Comparison of ENCODE assay signal across 8 cellular contexts in the genomic region with DNA sequence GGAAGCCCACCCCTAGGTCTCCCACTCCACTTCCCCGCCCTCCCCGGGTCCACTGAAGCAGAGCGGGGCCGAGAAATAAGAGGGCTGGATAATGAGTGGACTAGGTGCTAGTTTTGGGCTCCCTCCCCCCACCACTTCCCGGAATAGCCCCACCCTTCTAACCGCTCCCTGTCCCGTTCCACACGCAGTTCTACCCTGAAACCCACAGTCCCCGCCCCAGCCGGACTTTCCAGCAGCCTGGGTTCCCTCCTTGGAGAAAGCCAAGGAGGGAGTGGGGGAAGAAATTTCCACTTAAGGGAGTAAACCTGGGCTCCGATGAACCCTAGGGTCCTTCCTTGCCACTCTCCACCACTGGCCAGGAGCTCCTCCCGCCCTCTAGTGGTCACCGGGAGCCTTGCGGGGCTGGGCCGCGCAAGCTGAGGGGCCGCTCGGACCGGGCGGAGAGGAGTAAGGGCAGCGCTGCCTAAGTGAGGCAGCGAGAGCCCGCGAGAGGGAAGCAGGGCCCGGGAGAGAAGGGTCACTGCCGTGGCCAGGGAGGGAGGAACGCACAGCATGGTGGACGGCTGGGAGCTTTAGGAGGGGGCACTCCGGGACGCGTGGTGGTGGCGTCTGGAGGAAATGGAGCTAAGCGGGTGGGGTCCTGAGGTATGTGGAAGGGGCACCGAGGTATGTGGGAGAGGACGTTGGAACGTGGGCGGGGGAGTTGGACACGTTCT. TPM values are rescaled to one million over a fixed set of nuclear protein-coding genes. Genes with fewer than 3 reads are reported as not detected.
DNase-seq lines count a peak whose midpoint lies in the region; ATAC-seq and TF ChIP-seq lines count a peak whose summit lies in the region.

No MANE protein-coding gene starts in this region.

- DNase-seq in CD14-positive monocyte (ENCODE audit: low spot score) (peak; percentile 78), HT-29 (ENCODE audit: low spot score) (peak; percentile 90), NOMO-1 treated with DMSO at 0.1 percent for 48 hours (lab: John Stamatoyannopoulos, UW; ENCODE audit: unreplicated experiment) (peak; percentile 80), endodermal cell (peak; percentile 99)
- peak; percentile 86 for DNase-seq in activated CD8-positive, alpha-beta memory T cell treated with anti-CD3 and anti-CD28 coated beads, Interleukin-2, amount 10 ng/mL, durations not matched to agents 7 days and 5 days
- DNase-seq in stimulated activated CD8-positive, alpha-beta memory T cell treated with anti-CD3 and anti-CD28 coated beads, Interleukin-2, amount 100 ng/mL, for 48 hours (ENCODE audit: low read depth in 2 of 2), result peak; percentile 78 to 79

- H3K9me3 ChIP-seq in endodermal cell (ENCODE audit: control insufficient read depth, low read length), result no peaks in the 10 kb centered on the region
- H3K9me3 ChIP-seq in mesodermal cell (ENCODE audit: control insufficient read depth, low read length), result no peaks in the 10 kb centered on the region

- CTCF ChIA-PET in activated CD8-positive, alpha-beta memory T cell treated with anti-CD3 and anti-CD28 coated beads, Interleukin-2, amount 10 ng/mL, durations not matched to agents 7 days and 5 days (lab: Charles Lee), result interaction anchor here (1.0 to 6.5 kb wide), 23 partner anchors 8 to 633 kb away, joined by 3 to 117 read pairs (median 7); a partner anchor contains a TSS

- H3K4me3 Mint-ChIP-seq in CD14-positive monocyte (peak overlapping the region; percentile 81 to 93), endodermal cell (peak overlapping the region; percentile 87)
- peak overlapping the region; percentile 73 for H3K4me3 Mint-ChIP-seq in activated CD8-positive, alpha-beta memory T cell treated with anti-CD3 and anti-CD28 coated beads, Interleukin-2, amount 10 ng/mL, durations not matched to agents 7 days and 5 days

- H3K27ac Mint-ChIP-seq in CD14-positive monocyte (peak overlapping the region in 6 of 7 donors; percentile 56 to 90 (median 70)), endodermal cell (peak overlapping the region; percentile 95)
- peak overlapping the region; percentile 92 for H3K27ac Mint-ChIP-seq in activated CD8-positive, alpha-beta memory T cell treated with anti-CD3 and anti-CD28 coated beads, Interleukin-2, amount 10 ng/mL, durations not matched to agents 7 days and 5 days

- ATAC-seq in GM19351 (IDR thresholded peaks at IDR 0.05; ENCODE audit: unreplicated experiment), result peak; percentile 55
- ATAC-seq in activated CD8-positive, alpha-beta memory T cell treated with anti-CD3 and anti-CD28 coated beads, Interleukin-2, amount 10 ng/mL, durations not matched to agents 7 days and 5 days, result peak; percentile 66

- H3K36me3 ChIP-seq in endodermal cell (ENCODE audit: control insufficient read depth, insufficient read depth, low read length) (peaks cover 14% of the 10 kb centered on the region), mesodermal cell (ENCODE audit: control insufficient read depth, insufficient read depth, low read length) (peaks cover 23% of the 10 kb centered on the region)

- H3K4me3 ChIP-seq in endodermal cell (ENCODE audit: low read length) (peak overlapping the region; percentile 79), mesodermal cell (ENCODE audit: extremely low read depth, insufficient read depth, low read length, poor library complexity, severe bottlenecking) (peak overlapping the region; percentile 51)

- H3K4me1 Mint-ChIP-seq in CD14-positive monocyte (peaks cover 27% of the 10 kb centered on the region), endodermal cell (peaks cover 21% of the 10 kb centered on the region)
- peaks cover 29% of the 10 kb centered on the region for H3K4me1 Mint-ChIP-seq in activated CD8-positive, alpha-beta memory T cell treated with anti-CD3 and anti-CD28 coated beads, Interleukin-2, amount 10 ng/mL, durations not matched to agents 7 days and 5 days

- H3K9me3 Mint-ChIP-seq in CD14-positive monocyte (peaks cover 0 to 7% (median 3%) of the 10 kb centered on the region in 7 donors), endodermal cell (no peaks in the 10 kb centered on the region)
- no peaks in the 10 kb centered on the region for H3K9me3 Mint-ChIP-seq in activated CD8-positive, alpha-beta memory T cell treated with anti-CD3 and anti-CD28 coated beads, Interleukin-2, amount 10 ng/mL, durations not matched to agents 7 days and 5 days (ENCODE audit: low read depth)

- H3K27me3 Mint-ChIP-seq in CD14-positive monocyte (ENCODE audit: low read depth in 3 of 3) (peaks cover 22 to 29% (median 23%) of the 10 kb centered on the region in 3 donors), endodermal cell (ENCODE audit: insufficient read depth) (peaks cover 5% of the 10 kb centered on the region)
- no peaks in the 10 kb centered on the region for H3K27me3 Mint-ChIP-seq in activated CD8-positive, alpha-beta memory T cell treated with anti-CD3 and anti-CD28 coated beads, Interleukin-2, amount 10 ng/mL, durations not matched to agents 7 days and 5 days

- WGBS in endodermal cell (ENCODE audit: insufficient coverage in 1 of 2, insufficient read length in 1 of 2), 2 experiments, result 1 to 2% methylated on average over 19 to 36 of the region's 38 CpGs
- WGBS in mesodermal cell (ENCODE audit: insufficient coverage in 2 of 2), 2 experiments, result 0 to 1% methylated on average over 23 to 29 of the region's 38 CpGs

- H3K27ac ChIP-seq in endodermal cell (ENCODE audit: low read depth, low read length) (peak overlapping the region; percentile 93), mesodermal cell (ENCODE audit: low read depth, low read length, severe bottlenecking) (peak overlapping the region; percentile 95)

- no peaks in the 10 kb centered on the region for H3K27me3 ChIP-seq in endodermal cell (ENCODE audit: control insufficient read depth, insufficient read depth, low read length, poor library complexity, severe bottlenecking)

- TF ChIP-seq CTCF in CD14-positive monocyte (IDR thresholded peaks at IDR 0.05) (peak; percentile 98), endodermal cell (conservative IDR thresholded peaks at IDR 0.05) (peak; percentile 99)

- H3K36me3 Mint-ChIP-seq in CD14-positive monocyte (peaks cover 11 to 18% of the 10 kb centered on the region in 2 donors), endodermal cell (ENCODE audit: low read depth) (peaks cover 20% of the 10 kb centered on the region)
- H3K36me3 Mint-ChIP-seq in activated CD8-positive, alpha-beta memory T cell treated with anti-CD3 and anti-CD28 coated beads, Interleukin-2, amount 10 ng/mL, durations not matched to agents 7 days and 5 days, result no peaks in the 10 kb centered on the region

- intact Hi-C loops in CD14-positive monocyte (cut with micrococcal nuclease), result no loop called here

- H3K4me1 ChIP-seq in endodermal cell (ENCODE audit: control insufficient read depth, insufficient read depth, low read length) (no peaks in the 10 kb centered on the region), mesodermal cell (ENCODE audit: control insufficient read depth, insufficient read depth, low read length, poor library complexity, severe bottlenecking) (peaks cover 22% of the 10 kb centered on the region)

- peak overlapping the region; percentile 36 for H3K9ac ChIP-seq in endodermal cell (ENCODE audit: extremely low read depth, low read length, poor library complexity, severe bottlenecking)

RNA-seq across cellular contexts. Expression of a gene that starts 14.3 kb away (rescaled TPM):
- 1 to 10 TPM; 3.2 to 5.3 TPM for polyA plus RNA-seq in CD14-positive monocyte
- total RNA-seq in HT-29 (2014; rRNA removed; shearing (Covaris generic)), result 4.2 and 7.6 TPM in 2 replicates
- total RNA-seq in activated CD8-positive, alpha-beta memory T cell treated with anti-CD3 and anti-CD28 coated beads, Interleukin-2, amount 10 ng/mL, durations not matched to agents 7 days and 5 days, result 10 to 100 TPM; 14.3 to 23.5 TPM
- total RNA-seq in endodermal cell, result 10 to 100 TPM; 17.6 to 27.9 TPM
- polyA plus RNA-seq in endodermal cell (2013, experiment 1 of 2), result 80.6 TPM
- polyA plus RNA-seq in endodermal cell (2013, experiment 2 of 2), result 67.8 TPM
- 67.3 TPM for polyA plus RNA-seq in mesodermal cell (2013, experiment 1 of 2)
- 66.0 TPM for polyA plus RNA-seq in mesodermal cell (2013, experiment 2 of 2)

RNA-seq across cellular contexts. Expression of a gene that starts 15.1 kb away (rescaled TPM):
- polyA plus RNA-seq in CD14-positive monocyte, result 100 to 1,000 TPM in 1 of 2 donors, 10 to 100 TPM in 1; 86.0 to 101 TPM
- 72.2 and 86.8 TPM in 2 replicates for total RNA-seq in HT-29 (2014; rRNA removed; shearing (Covaris generic))
- total RNA-seq in activated CD8-positive, alpha-beta memory T cell treated with anti-CD3 and anti-CD28 coated beads, Interleukin-2, amount 10 ng/mL, durations not matched to agents 7 days and 5 days, result 10 to 100 TPM; 39.0 to 48.6 TPM
- 10 to 100 TPM; 47.3 to 63.2 TPM for total RNA-seq in endodermal cell
- 43.6 TPM for polyA plus RNA-seq in endodermal cell (2013, experiment 1 of 2)
- 43.3 TPM for polyA plus RNA-seq in endodermal cell (2013, experiment 2 of 2)
- polyA plus RNA-seq in mesodermal cell (2013, experiment 1 of 2), result 56.6 TPM
- polyA plus RNA-seq in mesodermal cell (2013, experiment 2 of 2), result 41.7 TPM

RNA-seq across cellular contexts. Expression of a gene that starts 19.8 kb away (rescaled TPM):
- polyA plus RNA-seq in CD14-positive monocyte, result not detected
- not detected in 2 replicates for total RNA-seq in HT-29 (2014; rRNA removed; shearing (Covaris generic))
- total RNA-seq in activated CD8-positive, alpha-beta memory T cell treated with anti-CD3 and anti-CD28 coated beads, Interleukin-2, amount 10 ng/mL, durations not matched to agents 7 days and 5 days, result 10 to 100 TPM; 11.2 to 16.1 TPM
- total RNA-seq in endodermal cell, result 1 to 10 TPM; 5.1 to 7.1 TPM
- 9.8 TPM for polyA plus RNA-seq in endodermal cell (2013, experiment 1 of 2)
- polyA plus RNA-seq in endodermal cell (2013, experiment 2 of 2), result 9.5 TPM
- 9.1 TPM for polyA plus RNA-seq in mesodermal cell (2013, experiment 1 of 2)
- 6.5 TPM for polyA plus RNA-seq in mesodermal cell (2013, experiment 2 of 2)

RNA-seq across cellular contexts. Expression of a gene that starts 20.3 kb away (rescaled TPM):
- 100 to 1,000 TPM; 247 to 256 TPM for polyA plus RNA-seq in CD14-positive monocyte
- total RNA-seq in HT-29 (2014; rRNA removed; shearing (Covaris generic)), result 107 and 128 TPM in 2 replicates
- 100 to 1,000 TPM; 166 to 177 TPM for total RNA-seq in activated CD8-positive, alpha-beta memory T cell treated with anti-CD3 and anti-CD28 coated beads, Interleukin-2, amount 10 ng/mL, durations not matched to agents 7 days and 5 days
- total RNA-seq in endodermal cell, result 100 to 1,000 TPM; 143 to 152 TPM
- polyA plus RNA-seq in endodermal cell (2013, experiment 1 of 2), result 161 TPM
- polyA plus RNA-seq in endodermal cell (2013, experiment 2 of 2), result 154 TPM
- polyA plus RNA-seq in mesodermal cell (2013, experiment 1 of 2), result 226 TPM
- polyA plus RNA-seq in mesodermal cell (2013, experiment 2 of 2), result 191 TPM

RNA-seq across cellular contexts. Expression of a gene that starts 53.1 kb away (rescaled TPM):
- polyA plus RNA-seq in CD14-positive monocyte, result 100 to 1,000 TPM in 1 of 2 donors, 10 to 100 TPM in 1; 99.9 to 141 TPM
- 86.2 and 100 TPM in 2 replicates for total RNA-seq in HT-29 (2014; rRNA removed; shearing (Covaris generic))
- 10 to 100 TPM; 54.2 to 57.0 TPM for total RNA-seq in activated CD8-positive, alpha-beta memory T cell treated with anti-CD3 and anti-CD28 coated beads, Interleukin-2, amount 10 ng/mL, durations not matched to agents 7 days and 5 days
- 10 to 100 TPM; 48.8 to 73.4 TPM for total RNA-seq in endodermal cell
- polyA plus RNA-seq in endodermal cell (2013, experiment 1 of 2), result 89.8 TPM
- 83.0 TPM for polyA plus RNA-seq in endodermal cell (2013, experiment 2 of 2)
- polyA plus RNA-seq in mesodermal cell (2013, experiment 1 of 2), result 83.5 TPM
- polyA plus RNA-seq in mesodermal cell (2013, experiment 2 of 2), result 71.8 TPM

Comparison
In these comparisons a context has a peak if more than half of its experiments do, and no peak if none do; other contexts are left out.
1. Peak in every context shown above with its lines: DNase-seq, ATAC-seq, H3K4me3 ChIP-seq and H3K27ac ChIP-seq.